ENCODE assay signal across 1 cellular context in the genomic region with DNA sequence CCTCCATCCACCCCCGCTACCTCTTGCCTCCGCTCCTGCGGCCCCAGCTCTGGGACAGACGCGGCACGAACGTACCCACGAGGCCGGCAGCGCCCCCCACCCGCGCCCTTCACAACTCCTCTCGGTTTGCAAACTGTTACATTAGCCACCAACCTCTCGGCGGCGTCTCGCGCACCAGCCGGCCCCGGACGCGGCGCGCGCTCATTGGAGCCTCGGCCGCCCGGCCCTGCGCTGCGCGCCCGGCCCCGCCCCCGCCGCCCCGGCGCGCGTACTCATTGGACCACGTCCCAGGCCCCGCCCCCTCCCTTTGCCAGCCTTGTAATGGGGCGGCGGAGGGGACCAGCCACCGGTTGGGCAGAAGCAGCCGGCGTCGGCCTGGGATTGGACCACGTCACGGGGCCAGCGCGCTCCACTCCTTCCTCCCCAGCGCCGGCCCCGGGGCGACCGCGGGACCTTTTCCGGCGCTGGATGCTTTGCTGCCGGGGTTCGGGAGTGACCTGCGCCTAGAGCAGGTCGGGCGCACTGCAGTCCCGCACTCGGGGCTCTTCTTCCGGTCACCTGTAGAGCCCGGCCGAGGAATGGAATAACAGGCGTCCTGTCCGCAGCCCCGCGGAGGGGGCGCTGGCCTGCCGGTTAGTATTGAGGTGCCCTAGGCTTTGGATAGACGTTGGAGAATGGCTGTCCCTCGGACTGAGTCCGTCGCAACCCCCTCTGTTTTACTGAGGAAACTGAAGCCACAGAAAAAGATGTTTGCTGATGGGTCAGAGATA.
TF ChIP-seq lines count a peak whose summit lies in the region.

A gene with protein sequence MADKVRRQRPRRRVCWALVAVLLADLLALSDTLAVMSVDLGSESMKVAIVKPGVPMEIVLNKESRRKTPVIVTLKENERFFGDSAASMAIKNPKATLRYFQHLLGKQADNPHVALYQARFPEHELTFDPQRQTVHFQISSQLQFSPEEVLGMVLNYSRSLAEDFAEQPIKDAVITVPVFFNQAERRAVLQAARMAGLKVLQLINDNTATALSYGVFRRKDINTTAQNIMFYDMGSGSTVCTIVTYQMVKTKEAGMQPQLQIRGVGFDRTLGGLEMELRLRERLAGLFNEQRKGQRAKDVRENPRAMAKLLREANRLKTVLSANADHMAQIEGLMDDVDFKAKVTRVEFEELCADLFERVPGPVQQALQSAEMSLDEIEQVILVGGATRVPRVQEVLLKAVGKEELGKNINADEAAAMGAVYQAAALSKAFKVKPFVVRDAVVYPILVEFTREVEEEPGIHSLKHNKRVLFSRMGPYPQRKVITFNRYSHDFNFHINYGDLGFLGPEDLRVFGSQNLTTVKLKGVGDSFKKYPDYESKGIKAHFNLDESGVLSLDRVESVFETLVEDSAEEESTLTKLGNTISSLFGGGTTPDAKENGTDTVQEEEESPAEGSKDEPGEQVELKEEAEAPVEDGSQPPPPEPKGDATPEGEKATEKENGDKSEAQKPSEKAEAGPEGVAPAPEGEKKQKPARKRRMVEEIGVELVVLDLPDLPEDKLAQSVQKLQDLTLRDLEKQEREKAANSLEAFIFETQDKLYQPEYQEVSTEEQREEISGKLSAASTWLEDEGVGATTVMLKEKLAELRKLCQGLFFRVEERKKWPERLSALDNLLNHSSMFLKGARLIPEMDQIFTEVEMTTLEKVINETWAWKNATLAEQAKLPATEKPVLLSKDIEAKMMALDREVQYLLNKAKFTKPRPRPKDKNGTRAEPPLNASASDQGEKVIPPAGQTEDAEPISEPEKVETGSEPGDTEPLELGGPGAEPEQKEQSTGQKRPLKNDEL (minus strand): TSS at position 206 of the 770 bp plus-strand sequence. CDS start 1,045 bp downstream, outside the sequence.

TF ChIP-seq in HepG2, 621 proteins besides CTCF, POLR2A, EP300 and RAD21 (continued from another document and continues in another):
- TF ChIP-seq, protein P1, sequence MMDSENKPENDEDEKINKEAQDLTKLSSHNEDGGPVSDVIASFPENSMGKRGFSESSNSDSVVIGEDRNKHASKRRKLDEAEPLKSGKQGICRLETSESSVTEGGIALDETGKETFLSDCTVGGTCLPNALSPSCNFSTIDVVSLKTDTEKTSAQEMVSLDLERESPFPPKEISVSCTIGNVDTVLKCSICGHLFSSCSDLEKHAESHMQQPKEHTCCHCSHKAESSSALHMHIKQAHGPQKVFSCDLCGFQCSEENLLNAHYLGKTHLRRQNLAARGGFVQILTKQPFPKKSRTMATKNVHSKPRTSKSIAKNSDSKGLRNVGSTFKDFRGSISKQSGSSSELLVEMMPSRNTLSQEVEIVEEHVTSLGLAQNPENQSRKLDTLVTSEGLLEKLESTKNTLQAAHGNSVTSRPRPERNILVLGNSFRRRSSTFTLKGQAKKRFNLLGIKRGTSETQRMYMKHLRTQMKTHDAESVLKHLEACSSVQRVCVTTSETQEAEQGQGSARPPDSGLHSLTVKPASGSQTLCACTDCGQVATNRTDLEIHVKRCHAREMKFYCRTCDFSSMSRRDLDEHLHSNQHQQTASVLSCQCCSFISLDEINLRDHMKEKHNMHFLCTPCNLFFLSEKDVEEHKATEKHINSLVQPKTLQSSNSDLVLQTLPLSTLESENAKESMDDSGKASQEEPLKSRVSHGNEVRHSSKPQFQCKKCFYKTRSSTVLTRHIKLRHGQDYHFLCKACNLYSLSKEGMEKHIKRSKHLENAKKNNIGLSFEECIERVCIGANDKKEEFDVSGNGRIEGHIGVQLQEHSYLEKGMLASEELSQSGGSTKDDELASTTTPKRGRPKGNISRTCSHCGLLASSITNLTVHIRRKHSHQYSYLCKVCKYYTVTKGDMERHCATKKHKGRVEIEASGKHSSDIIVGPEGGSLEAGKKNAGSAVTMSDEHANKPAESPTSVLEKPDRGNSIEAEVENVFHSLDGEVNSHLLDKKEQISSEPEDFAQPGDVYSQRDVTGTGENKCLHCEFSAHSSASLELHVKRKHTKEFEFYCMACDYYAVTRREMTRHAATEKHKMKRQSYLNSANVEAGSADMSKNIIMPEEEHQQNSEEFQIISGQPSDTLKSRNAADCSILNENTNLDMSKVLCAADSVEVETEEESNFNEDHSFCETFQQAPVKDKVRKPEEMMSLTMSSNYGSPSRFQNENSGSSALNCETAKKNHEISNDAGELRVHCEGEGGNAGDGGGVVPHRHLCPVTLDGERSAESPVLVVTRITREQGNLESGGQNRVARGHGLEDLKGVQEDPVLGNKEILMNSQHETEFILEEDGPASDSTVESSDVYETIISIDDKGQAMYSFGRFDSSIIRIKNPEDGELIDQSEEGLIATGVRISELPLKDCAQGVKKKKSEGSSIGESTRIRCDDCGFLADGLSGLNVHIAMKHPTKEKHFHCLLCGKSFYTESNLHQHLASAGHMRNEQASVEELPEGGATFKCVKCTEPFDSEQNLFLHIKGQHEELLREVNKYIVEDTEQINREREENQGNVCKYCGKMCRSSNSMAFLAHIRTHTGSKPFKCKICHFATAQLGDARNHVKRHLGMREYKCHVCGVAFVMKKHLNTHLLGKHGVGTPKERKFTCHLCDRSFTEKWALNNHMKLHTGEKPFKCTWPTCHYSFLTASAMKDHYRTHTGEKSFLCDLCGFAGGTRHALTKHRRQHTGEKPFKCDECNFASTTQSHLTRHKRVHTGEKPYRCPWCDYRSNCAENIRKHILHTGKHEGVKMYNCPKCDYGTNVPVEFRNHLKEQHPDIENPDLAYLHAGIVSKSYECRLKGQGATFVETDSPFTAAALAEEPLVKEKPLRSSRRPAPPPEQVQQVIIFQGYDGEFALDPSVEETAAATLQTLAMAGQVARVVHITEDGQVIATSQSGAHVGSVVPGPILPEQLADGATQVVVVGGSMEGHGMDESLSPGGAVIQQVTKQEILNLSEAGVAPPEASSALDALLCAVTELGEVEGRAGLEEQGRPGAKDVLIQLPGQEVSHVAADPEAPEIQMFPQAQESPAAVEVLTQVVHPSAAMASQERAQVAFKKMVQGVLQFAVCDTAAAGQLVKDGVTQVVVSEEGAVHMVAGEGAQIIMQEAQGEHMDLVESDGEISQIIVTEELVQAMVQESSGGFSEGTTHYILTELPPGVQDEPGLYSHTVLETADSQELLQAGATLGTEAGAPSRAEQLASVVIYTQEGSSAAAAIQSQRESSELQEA (CRISPR knock-in tag; IDR thresholded peaks at IDR 0.05; ENCODE audit: not compliant biosample characterization): no peak
- TF ChIP-seq ZNF274 (CRISPR knock-in tag; IDR thresholded peaks at IDR 0.05) (no peak), CAMTA2 (CRISPR knock-in tag; IDR thresholded peaks at IDR 0.05; ENCODE audit: borderline replicate concordance) (no peak), TCF7 (IDR thresholded peaks at IDR 0.05; ENCODE audit: low read depth) (no peak), SCMH1 (CRISPR knock-in tag; IDR thresholded peaks at IDR 0.05; ENCODE audit: borderline replicate concordance) (no peak), KDM4B (CRISPR knock-in tag; IDR thresholded peaks at IDR 0.05) (no peak), ZNF562 (CRISPR knock-in tag; IDR thresholded peaks at IDR 0.05; ENCODE audit: borderline replicate concordance) (no peak), ZKSCAN1 (IDR thresholded peaks at IDR 0.05; ENCODE audit: low read length) (no peak), ZNF564 (CRISPR knock-in tag; IDR thresholded peaks at IDR 0.05) (peak; percentile 76; the same call in 1 of the 2 replicates), CBX5 (CRISPR knock-in tag; IDR thresholded peaks at IDR 0.05; ENCODE audit: borderline replicate concordance) (peak; percentile 78; the same call in 1 of the 2 replicates), NFE2L1 (CRISPR knock-in tag; IDR thresholded peaks at IDR 0.05; ENCODE audit: borderline replicate concordance) (no peak), CREM (IDR thresholded peaks at IDR 0.05) (peak; percentile 57; the same call in 1 of the 2 replicates), CREM (CRISPR knock-in tag; IDR thresholded peaks at IDR 0.05) (no peak), THYN1 (CRISPR knock-in tag; IDR thresholded peaks at IDR 0.05; ENCODE audit: borderline replicate concordance, low read depth) (no peak), SALL1 (CRISPR knock-in tag; IDR thresholded peaks at IDR 0.05) (peak; percentile 56), JUNB (CRISPR knock-in tag; IDR thresholded peaks at IDR 0.05; ENCODE audit: borderline replicate concordance) (no peak), TMF1 (CRISPR knock-in tag; IDR thresholded peaks at IDR 0.05; ENCODE audit: low read depth) (peak; percentile 84; the same call in 1 of the 2 replicates), ZNF883 (CRISPR knock-in tag; IDR thresholded peaks at IDR 0.05; ENCODE audit: not compliant biosample characterization) (peak; percentile 13), PAF1 (CRISPR knock-in tag; IDR thresholded peaks at IDR 0.05) (no peak)
- TF ChIP-seq, protein P2, sequence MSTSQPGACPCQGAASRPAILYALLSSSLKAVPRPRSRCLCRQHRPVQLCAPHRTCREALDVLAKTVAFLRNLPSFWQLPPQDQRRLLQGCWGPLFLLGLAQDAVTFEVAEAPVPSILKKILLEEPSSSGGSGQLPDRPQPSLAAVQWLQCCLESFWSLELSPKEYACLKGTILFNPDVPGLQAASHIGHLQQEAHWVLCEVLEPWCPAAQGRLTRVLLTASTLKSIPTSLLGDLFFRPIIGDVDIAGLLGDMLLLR (CRISPR knock-in tag; IDR thresholded peaks at IDR 0.05): no peak
- TF ChIP-seq, protein P3, sequence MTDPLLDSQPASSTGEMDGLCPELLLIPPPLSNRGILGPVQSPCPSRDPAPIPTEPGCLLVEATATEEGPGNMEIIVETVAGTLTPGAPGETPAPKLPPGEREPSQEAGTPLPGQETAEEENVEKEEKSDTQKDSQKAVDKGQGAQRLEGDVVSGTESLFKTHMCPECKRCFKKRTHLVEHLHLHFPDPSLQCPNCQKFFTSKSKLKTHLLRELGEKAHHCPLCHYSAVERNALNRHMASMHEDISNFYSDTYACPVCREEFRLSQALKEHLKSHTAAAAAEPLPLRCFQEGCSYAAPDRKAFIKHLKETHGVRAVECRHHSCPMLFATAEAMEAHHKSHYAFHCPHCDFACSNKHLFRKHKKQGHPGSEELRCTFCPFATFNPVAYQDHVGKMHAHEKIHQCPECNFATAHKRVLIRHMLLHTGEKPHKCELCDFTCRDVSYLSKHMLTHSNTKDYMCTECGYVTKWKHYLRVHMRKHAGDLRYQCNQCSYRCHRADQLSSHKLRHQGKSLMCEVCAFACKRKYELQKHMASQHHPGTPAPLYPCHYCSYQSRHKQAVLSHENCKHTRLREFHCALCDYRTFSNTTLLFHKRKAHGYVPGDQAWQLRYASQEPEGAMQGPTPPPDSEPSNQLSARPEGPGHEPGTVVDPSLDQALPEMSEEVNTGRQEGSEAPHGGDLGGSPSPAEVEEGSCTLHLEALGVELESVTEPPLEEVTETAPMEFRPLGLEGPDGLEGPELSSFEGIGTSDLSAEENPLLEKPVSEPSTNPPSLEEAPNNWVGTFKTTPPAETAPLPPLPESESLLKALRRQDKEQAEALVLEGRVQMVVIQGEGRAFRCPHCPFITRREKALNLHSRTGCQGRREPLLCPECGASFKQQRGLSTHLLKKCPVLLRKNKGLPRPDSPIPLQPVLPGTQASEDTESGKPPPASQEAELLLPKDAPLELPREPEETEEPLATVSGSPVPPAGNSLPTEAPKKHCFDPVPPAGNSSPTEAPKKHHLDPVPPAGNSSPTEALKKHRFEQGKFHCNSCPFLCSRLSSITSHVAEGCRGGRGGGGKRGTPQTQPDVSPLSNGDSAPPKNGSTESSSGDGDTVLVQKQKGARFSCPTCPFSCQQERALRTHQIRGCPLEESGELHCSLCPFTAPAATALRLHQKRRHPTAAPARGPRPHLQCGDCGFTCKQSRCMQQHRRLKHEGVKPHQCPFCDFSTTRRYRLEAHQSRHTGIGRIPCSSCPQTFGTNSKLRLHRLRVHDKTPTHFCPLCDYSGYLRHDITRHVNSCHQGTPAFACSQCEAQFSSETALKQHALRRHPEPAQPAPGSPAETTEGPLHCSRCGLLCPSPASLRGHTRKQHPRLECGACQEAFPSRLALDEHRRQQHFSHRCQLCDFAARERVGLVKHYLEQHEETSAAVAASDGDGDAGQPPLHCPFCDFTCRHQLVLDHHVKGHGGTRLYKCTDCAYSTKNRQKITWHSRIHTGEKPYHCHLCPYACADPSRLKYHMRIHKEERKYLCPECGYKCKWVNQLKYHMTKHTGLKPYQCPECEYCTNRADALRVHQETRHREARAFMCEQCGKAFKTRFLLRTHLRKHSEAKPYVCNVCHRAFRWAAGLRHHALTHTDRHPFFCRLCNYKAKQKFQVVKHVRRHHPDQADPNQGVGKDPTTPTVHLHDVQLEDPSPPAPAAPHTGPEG (CRISPR knock-in tag; IDR thresholded peaks at IDR 0.05): no peak
- TF ChIP-seq, protein P4, sequence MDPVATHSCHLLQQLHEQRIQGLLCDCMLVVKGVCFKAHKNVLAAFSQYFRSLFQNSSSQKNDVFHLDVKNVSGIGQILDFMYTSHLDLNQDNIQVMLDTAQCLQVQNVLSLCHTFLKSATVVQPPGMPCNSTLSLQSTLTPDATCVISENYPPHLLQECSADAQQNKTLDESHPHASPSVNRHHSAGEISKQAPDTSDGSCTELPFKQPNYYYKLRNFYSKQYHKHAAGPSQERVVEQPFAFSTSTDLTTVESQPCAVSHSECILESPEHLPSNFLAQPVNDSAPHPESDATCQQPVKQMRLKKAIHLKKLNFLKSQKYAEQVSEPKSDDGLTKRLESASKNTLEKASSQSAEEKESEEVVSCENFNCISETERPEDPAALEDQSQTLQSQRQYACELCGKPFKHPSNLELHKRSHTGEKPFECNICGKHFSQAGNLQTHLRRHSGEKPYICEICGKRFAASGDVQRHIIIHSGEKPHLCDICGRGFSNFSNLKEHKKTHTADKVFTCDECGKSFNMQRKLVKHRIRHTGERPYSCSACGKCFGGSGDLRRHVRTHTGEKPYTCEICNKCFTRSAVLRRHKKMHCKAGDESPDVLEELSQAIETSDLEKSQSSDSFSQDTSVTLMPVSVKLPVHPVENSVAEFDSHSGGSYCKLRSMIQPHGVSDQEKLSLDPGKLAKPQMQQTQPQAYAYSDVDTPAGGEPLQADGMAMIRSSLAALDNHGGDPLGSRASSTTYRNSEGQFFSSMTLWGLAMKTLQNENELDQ (CRISPR knock-in tag; IDR thresholded peaks at IDR 0.05; ENCODE audit: borderline replicate concordance): no peak
- TF ChIP-seq, protein P5, sequence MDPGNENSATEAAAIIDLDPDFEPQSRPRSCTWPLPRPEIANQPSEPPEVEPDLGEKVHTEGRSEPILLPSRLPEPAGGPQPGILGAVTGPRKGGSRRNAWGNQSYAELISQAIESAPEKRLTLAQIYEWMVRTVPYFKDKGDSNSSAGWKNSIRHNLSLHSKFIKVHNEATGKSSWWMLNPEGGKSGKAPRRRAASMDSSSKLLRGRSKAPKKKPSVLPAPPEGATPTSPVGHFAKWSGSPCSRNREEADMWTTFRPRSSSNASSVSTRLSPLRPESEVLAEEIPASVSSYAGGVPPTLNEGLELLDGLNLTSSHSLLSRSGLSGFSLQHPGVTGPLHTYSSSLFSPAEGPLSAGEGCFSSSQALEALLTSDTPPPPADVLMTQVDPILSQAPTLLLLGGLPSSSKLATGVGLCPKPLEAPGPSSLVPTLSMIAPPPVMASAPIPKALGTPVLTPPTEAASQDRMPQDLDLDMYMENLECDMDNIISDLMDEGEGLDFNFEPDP (CRISPR knock-in tag; conservative IDR thresholded peaks at IDR 0.05): no peak
- TF ChIP-seq, protein P6, sequence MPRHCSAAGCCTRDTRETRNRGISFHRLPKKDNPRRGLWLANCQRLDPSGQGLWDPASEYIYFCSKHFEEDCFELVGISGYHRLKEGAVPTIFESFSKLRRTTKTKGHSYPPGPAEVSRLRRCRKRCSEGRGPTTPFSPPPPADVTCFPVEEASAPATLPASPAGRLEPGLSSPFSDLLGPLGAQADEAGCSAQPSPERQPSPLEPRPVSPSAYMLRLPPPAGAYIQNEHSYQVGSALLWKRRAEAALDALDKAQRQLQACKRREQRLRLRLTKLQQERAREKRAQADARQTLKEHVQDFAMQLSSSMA (CRISPR knock-in tag; IDR thresholded peaks at IDR 0.05): no peak
- TF ChIP-seq, protein P7, sequence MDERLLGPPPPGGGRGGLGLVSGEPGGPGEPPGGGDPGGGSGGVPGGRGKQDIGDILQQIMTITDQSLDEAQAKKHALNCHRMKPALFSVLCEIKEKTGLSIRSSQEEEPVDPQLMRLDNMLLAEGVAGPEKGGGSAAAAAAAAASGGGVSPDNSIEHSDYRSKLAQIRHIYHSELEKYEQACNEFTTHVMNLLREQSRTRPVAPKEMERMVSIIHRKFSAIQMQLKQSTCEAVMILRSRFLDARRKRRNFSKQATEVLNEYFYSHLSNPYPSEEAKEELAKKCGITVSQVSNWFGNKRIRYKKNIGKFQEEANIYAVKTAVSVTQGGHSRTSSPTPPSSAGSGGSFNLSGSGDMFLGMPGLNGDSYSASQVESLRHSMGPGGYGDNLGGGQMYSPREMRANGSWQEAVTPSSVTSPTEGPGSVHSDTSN (CRISPR knock-in tag; IDR thresholded peaks at IDR 0.05): no peak
